Comparison of ENCODE assay signal across 7 cellular contexts in genomic region chr17:31093866-31094599, GRCh38. TPM values are rescaled to one million over a fixed set of nuclear protein-coding genes. Genes with fewer than 3 reads are reported as not detected.
DNase-seq lines count a peak whose midpoint lies in the region; ATAC-seq and TF ChIP-seq lines count a peak whose summit lies in the region.

No MANE protein-coding gene starts in this region.

- H3K4me1 ChIP-seq in OCI-LY1 (ENCODE audit: insufficient read depth, low read length, severe bottlenecking): peaks cover 27% of the 10 kb centered on the region

- peak overlapping the region; percentile 72; the same call in 1 of the 2 replicates for H2AFZ ChIP-seq in OCI-LY1 (ENCODE audit: low read length)

- no peaks in the 10 kb centered on the region for H3K36me3 Mint-ChIP-seq in progenitor cell of endocrine pancreas (ENCODE audit: insufficient read depth)

- no peaks in the 10 kb centered on the region for H3F3A ChIP-seq in OCI-LY1 (ENCODE audit: insufficient read depth, low read length)

- no peaks in the 10 kb centered on the region for H3K9me3 Mint-ChIP-seq in progenitor cell of endocrine pancreas (ENCODE audit: low read depth)

- no peaks in the 10 kb centered on the region for H3K9me3 ChIP-seq in OCI-LY1 (ENCODE audit: low read length)

- peak overlapping the region; percentile 92 for H3K4me3 Mint-ChIP-seq in progenitor cell of endocrine pancreas (ENCODE audit: low read depth)

- H3K4me1 Mint-ChIP-seq in progenitor cell of endocrine pancreas (ENCODE audit: low read depth): peaks cover 11% of the 10 kb centered on the region

- H3K4me3 ChIP-seq in OCI-LY1 (ENCODE audit: low read depth, low read length, poor library complexity, severe bottlenecking) (peak overlapping the region; percentile 83), epithelial cell of proximal tubule (ENCODE audit: low read depth, low read length) (peak overlapping the region; percentile 83)

- no peaks in the 10 kb centered on the region for H3K9me2 ChIP-seq in OCI-LY1 (ENCODE audit: low read depth, low read length)

- H3K36me3 ChIP-seq in OCI-LY1 (ENCODE audit: insufficient read depth, low read length): no peaks in the 10 kb centered on the region

- peak overlapping the region; percentile 40 for H3K27ac ChIP-seq in OCI-LY1 (ENCODE audit: low read depth, low read length, poor library complexity, severe bottlenecking)

- H3K4me2 ChIP-seq in OCI-LY1 (ENCODE audit: low read length): peak overlapping the region; percentile 91

- ATAC-seq in GM19372 (IDR thresholded peaks at IDR 0.05; ENCODE audit: low read depth, unreplicated experiment): peak; percentile 18
- no peak for ATAC-seq in HG03342 (IDR thresholded peaks at IDR 0.05; ENCODE audit: unreplicated experiment)

- no peaks in the 10 kb centered on the region for H3K27me3 Mint-ChIP-seq in progenitor cell of endocrine pancreas

- DNase-seq in epithelial cell of proximal tubule (ENCODE audit: low read depth): no peak
- DNase-seq in progenitor cell of endocrine pancreas (ENCODE audit: low spot score, unreplicated experiment): no peak
- no peak for DNase-seq in COR-L47 (lab: John Stamatoyannopoulos, UW)
- no peak for DNase-seq in HCEC 1CT

- peak overlapping the region; percentile 95 for H3K27ac Mint-ChIP-seq in progenitor cell of endocrine pancreas

- no peaks in the 10 kb centered on the region for H3K27me3 ChIP-seq in OCI-LY1 (ENCODE audit: insufficient read depth, low read length)

- TF ChIP-seq CTCF in OCI-LY1 (IDR thresholded peaks at IDR 0.05; ENCODE audit: low read length) (no peak), epithelial cell of proximal tubule (conservative IDR thresholded peaks at IDR 0.05; ENCODE audit: low read depth, low read length) (no peak), progenitor cell of endocrine pancreas (IDR thresholded peaks at IDR 0.05; ENCODE audit: unreplicated experiment) (no peak)

- H3K9ac ChIP-seq in OCI-LY1 (ENCODE audit: low read length): peak overlapping the region; percentile 85

- H3K79me2 ChIP-seq in OCI-LY1 (ENCODE audit: insufficient read depth, low read length): no peaks in the 10 kb centered on the region

- no peaks in the 10 kb centered on the region for H4K20me1 ChIP-seq in OCI-LY1 (ENCODE audit: insufficient read depth, low read length)

RNA-seq across cellular contexts. Expression of gene NF1, which starts 0.7 kb away (rescaled TPM):
- 14.3 and 40.2 TPM in 2 replicates for total RNA-seq in epithelial cell of proximal tubule
- 82.5 and 90.7 TPM in 2 replicates for total RNA-seq in progenitor cell of endocrine pancreas
